Comparison of ENCODE assay signal across 32 cellular contexts in the genomic region with DNA sequence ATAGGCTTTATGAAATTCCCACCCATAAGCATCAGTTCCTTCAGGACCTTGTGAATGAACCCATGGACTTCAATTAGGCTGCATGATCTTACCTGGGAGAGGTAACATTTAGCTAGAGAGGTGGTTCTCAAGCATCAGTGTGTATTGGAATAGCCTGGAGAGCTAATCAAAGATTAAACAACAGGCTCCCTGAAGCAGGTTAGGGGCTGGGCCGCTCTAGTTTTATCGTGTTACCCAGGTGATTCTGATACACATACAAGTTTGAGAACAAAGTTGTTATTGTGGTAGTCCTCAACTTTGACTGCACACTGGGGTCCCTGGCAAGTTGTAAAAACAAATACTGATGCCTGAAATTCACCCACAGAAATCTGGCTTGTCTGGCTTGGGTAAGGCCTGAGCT. TPM values are rescaled to one million over a fixed set of nuclear protein-coding genes. Genes with fewer than 3 reads are reported as not detected.
"Had no signal": no experiment of that assay in that cellular context is flagged by ENCODE, and none has a peak within 500 bp of the region (broad histone marks: within the 10 kb centered on the region; RNA-seq: fewer than 3 reads in every experiment).

No MANE protein-coding gene starts in this region.

- H3K4me3 Mint-ChIP-seq: immature natural killer cell; mesothelial cell of epicardium; naive B cell; natural killer cell; nephron progenitor cell; neural progenitor cell; stimulated activated naive B cell treated with anti-CD40 and anti-IgM and Interleukin-4, amounts not matched to agents 10 μg/mL and 1 μg/mL and 100 μg/mL, for 72 hours; type B pancreatic cell had no signal

- H3K4me1 ChIP-seq: left lung, lower lobe of right lung, neural progenitor cell, psoas muscle, right atrium auricular region, right lobe of liver, tibial nerve, uterus had no signal

- ATAC-seq: left colon; left lung; lower lobe of right lung; natural killer cell; psoas muscle; stimulated activated naive B cell treated with anti-CD40 and anti-IgM and Interleukin-4, amounts not matched to agents 10 μg/mL and 1 μg/mL and 100 μg/mL, for 72 hours; stimulated activated naive CD8-positive, alpha-beta T cell treated with anti-CD3 and anti-CD28 coated beads, Interleukin-15, Interleukin-2, amounts not matched to agents 100 U/mL and 50 U/mL, for 24 hours had no signal

- H3K27ac ChIP-seq: left lung, lower lobe of right lung, neural progenitor cell, neutrophil, ovary, psoas muscle, right atrium auricular region, right lobe of liver, suprapubic skin, thoracic aorta, tibial nerve, uterus had no signal

- H3K27me3 ChIP-seq: left lung, neural progenitor cell, neutrophil, ovary, right atrium auricular region, right lobe of liver, suprapubic skin, tibial nerve, uterus had no signal

- H3K27ac Mint-ChIP-seq: immature natural killer cell; mesothelial cell of epicardium; natural killer cell; nephron progenitor cell; neural progenitor cell; stimulated activated naive B cell treated with anti-CD40 and anti-IgM and Interleukin-4, amounts not matched to agents 10 μg/mL and 1 μg/mL and 100 μg/mL, for 72 hours; type B pancreatic cell had no signal

- FAIRE-seq: islet of Langerhans, kidney had no signal

- H3K36me3 Mint-ChIP-seq: immature natural killer cell; mesothelial cell of epicardium; naive B cell; natural killer cell; neural progenitor cell; stimulated activated naive B cell treated with anti-CD40 and anti-IgM and Interleukin-4, amounts not matched to agents 10 μg/mL and 1 μg/mL and 100 μg/mL, for 72 hours; type B pancreatic cell had no signal

- H3K36me3 ChIP-seq: left lung, lower lobe of right lung, neural progenitor cell, neutrophil, ovary, right atrium auricular region, right lobe of liver, suprapubic skin, thoracic aorta, tibial nerve, uterus had no signal

- H3K4me3 ChIP-seq: left lung, lower lobe of right lung, neural progenitor cell, ovary, psoas muscle, right atrium auricular region, right lobe of liver, suprapubic skin, thoracic aorta, tibial nerve, uterus had no signal

- H3K9me3 Mint-ChIP-seq: immature natural killer cell; mesothelial cell of epicardium; naive B cell; natural killer cell; nephron progenitor cell; neural progenitor cell; stimulated activated naive B cell treated with anti-CD40 and anti-IgM and Interleukin-4, amounts not matched to agents 10 μg/mL and 1 μg/mL and 100 μg/mL, for 72 hours; type B pancreatic cell had no signal

- H3K27me3 Mint-ChIP-seq: naive B cell; stimulated activated naive B cell treated with anti-CD40 and anti-IgM and Interleukin-4, amounts not matched to agents 10 μg/mL and 1 μg/mL and 100 μg/mL, for 72 hours; type B pancreatic cell had no signal

- H3K9me3 ChIP-seq: left lung, lower lobe of right lung, neutrophil, ovary, psoas muscle, right atrium auricular region, right lobe of liver, suprapubic skin, thoracic aorta, tibial nerve, uterus had no signal

- H3K4me2 ChIP-seq: neural progenitor cell had no signal

- DNase-seq: hypothalamus; immature natural killer cell; kidney; left colon; left lung; lower lobe of right lung; mesendoderm; naive B cell; natural killer cell; nephron progenitor cell; occipital lobe; ovary; posterior cingulate gyrus; psoas muscle; right lobe of liver; stimulated activated CD4-positive, alpha-beta T cell treated with anti-CD3 and anti-CD28 coated beads, Interleukin-12 subunit alpha, Interleukin-12 subunit beta, amount 100 ng/mL, for 4 hours; stimulated activated CD4-positive, alpha-beta T cell treated with anti-CD3 and anti-CD28 coated beads, Interleukin-15, amount 100 ng/mL, for 24 hours; stimulated activated CD4-positive, alpha-beta T cell treated with anti-CD3 and anti-CD28 coated beads, Interleukin-2, amount 100 ng/mL, for 24 hours; stimulated activated CD4-positive, alpha-beta T cell treated with anti-CD3 and anti-CD28 coated beads, Interleukin-4, amount 100 ng/mL, for 1 hour; stimulated activated naive B cell treated with anti-CD40 and anti-IgM and Interleukin-4, amounts not matched to agents 10 μg/mL and 1 μg/mL and 100 μg/mL, for 72 hours; stimulated activated naive CD8-positive, alpha-beta T cell treated with anti-CD3 and anti-CD28 coated beads, Interleukin-15, Interleukin-2, amounts not matched to agents 100 U/mL and 50 U/mL, for 24 hours; uterus had no signal

- H3K4me1 Mint-ChIP-seq: natural killer cell, nephron progenitor cell had no signal

- H2AFZ ChIP-seq: neural progenitor cell had no signal

RNA-seq across cellular contexts. Expression of a gene that starts 31.2 kb away (rescaled TPM):
- total RNA-seq: right lobe of liver, subcutaneous adipose tissue had no signal
- polyA plus RNA-seq: immature natural killer cell had no signal
